8 cellular contexts compared by ENCODE assay signal in genomic region chr22:50481440-50482106, GRCh38. TPM values are rescaled to one million over a fixed set of nuclear protein-coding genes. Genes with fewer than 3 reads are reported as not detected.
DNase-seq lines count a peak whose midpoint lies in the region; ATAC-seq and TF ChIP-seq lines count a peak whose summit lies in the region.

A gene with protein sequence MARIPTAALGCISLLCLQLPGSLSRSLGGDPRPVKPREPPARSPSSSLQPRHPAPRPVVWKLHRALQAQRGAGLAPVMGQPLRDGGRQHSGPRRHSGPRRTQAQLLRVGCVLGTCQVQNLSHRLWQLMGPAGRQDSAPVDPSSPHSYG (plus strand): TSS chr22:50481543. CDS start chr22:50481848, 305 bp downstream.

- no peaks in the 10 kb centered on the region for H3K36me3 Mint-ChIP-seq in activated T-cell treated with anti-CD3 and anti-CD28 coated beads, Interleukin-2, amount 50 U/mL, for 4 hours (ENCODE audit: insufficient read depth)

- TF ChIP-seq CTCF in AG04449 (IDR thresholded peaks at IDR 0.05; ENCODE audit: insufficient read depth, low read length, missing control alignments) = no peak
- TF ChIP-seq CTCF in fibroblast of pulmonary artery (IDR thresholded peaks at IDR 0.05; ENCODE audit: low read length, missing control alignments) = no peak
- TF ChIP-seq CTCF in retinal pigment epithelial cell (conservative IDR thresholded peaks at IDR 0.05; ENCODE audit: low read depth, low read length) = no peak

- peak within 1 kb of the TSS; percentile 70 for H3K4me3 ChIP-seq in AG04449 (ENCODE audit: low read depth, low read length)
- peak within 1 kb of the TSS; percentile 64 for H3K4me3 ChIP-seq in fibroblast of pulmonary artery (replicated peaks; ENCODE audit: low read depth, low read length)
- peak within 1 kb of the TSS; percentile 25 for H3K4me3 ChIP-seq in retinal pigment epithelial cell (ENCODE audit: low read length)

- POLR2A ChIA-PET in AG04449 (lab: Yijun Ruan, JAX) = no interaction called here

- peak within 1 kb of the TSS; percentile 78 for H3K4me3 Mint-ChIP-seq in activated T-cell treated with anti-CD3 and anti-CD28 coated beads, Interleukin-2, amount 50 U/mL, for 4 hours

- ATAC-seq in activated T-cell treated with anti-CD3 and anti-CD28 coated beads, Interleukin-2, amount 50 U/mL, for 4 hours = peak; percentile 84 to 87
- ATAC-seq in GM19035 (IDR thresholded peaks at IDR 0.05; ENCODE audit: unreplicated experiment) = no peak
- no peak for ATAC-seq in GM21528 (IDR thresholded peaks at IDR 0.05; ENCODE audit: low FRiP score, unreplicated experiment)
- no peak for ATAC-seq in GM18870 (IDR thresholded peaks at IDR 0.05; ENCODE audit: unreplicated experiment)

- H3K9me3 Mint-ChIP-seq in activated T-cell treated with anti-CD3 and anti-CD28 coated beads, Interleukin-2, amount 50 U/mL, for 4 hours = no peaks in the 10 kb centered on the region

- DNase-seq in AG04449 (ENCODE audit: low read depth, low spot score) (no peak), HuH-7.5 (ENCODE audit: low spot score) (peak; percentile 94), fibroblast of pulmonary artery (ENCODE audit: low read depth) (no peak), retinal pigment epithelial cell (ENCODE audit: low read depth) (no peak)
- DNase-seq in activated T-cell treated with anti-CD3 and anti-CD28 coated beads, Interleukin-2, amount 50 U/mL, for 4 hours = peak; percentile 61

- H3K4me1 Mint-ChIP-seq in activated T-cell treated with anti-CD3 and anti-CD28 coated beads, Interleukin-2, amount 50 U/mL, for 4 hours (ENCODE audit: low read depth) = peaks cover 2% of the 10 kb centered on the region

- peaks cover 6% of the 10 kb centered on the region for H3K27me3 Mint-ChIP-seq in activated T-cell treated with anti-CD3 and anti-CD28 coated beads, Interleukin-2, amount 50 U/mL, for 4 hours (ENCODE audit: low read depth)

- CTCF ChIA-PET in AG04449 (lab: Yijun Ruan, JAX) = interaction anchor here (1.2 kb wide), 1 partner anchor 13 kb away, joined by 4 read pairs; no protein-coding TSS in a partner anchor

RNA-seq across cellular contexts. Expression of the gene that starts here (rescaled TPM):
- total RNA-seq in activated T-cell treated with anti-CD3 and anti-CD28 coated beads, Interleukin-2, amount 50 U/mL, for 4 hours = 1 to 10 TPM; 4.8 to 9.4 (median 8.2) TPM

Comparison
In these comparisons a context has a peak if more than half of its experiments do, and no peak if none do; other contexts are left out.
1. DNase-seq: peak in HuH-7.5 (single experiment) and activated T-cell treated with anti-CD3 and anti-CD28 coated beads, Interleukin-2, amount 50 U/mL, for 4 hours (single experiment); none in AG04449 (single experiment), fibroblast of pulmonary artery (single experiment) and retinal pigment epithelial cell (single experiment).
2. ATAC-seq: peak in activated T-cell treated with anti-CD3 and anti-CD28 coated beads, Interleukin-2, amount 50 U/mL, for 4 hours (2 of 2); none in GM19035 (single experiment), GM21528 (single experiment) and GM18870 (single experiment).
3. Peak in every context shown above with its lines, with median percentiles within 50 percentile points of each other: H3K4me3 ChIP-seq.